Comparison of ENCODE assay signal across 1 cellular context in genomic region chr1:182777386-182777785, GRCh38.
TF ChIP-seq lines count a peak whose summit lies in the region.

No MANE protein-coding gene starts in this region.

TF ChIP-seq in GM12878, 131 proteins besides CTCF, POLR2A, EP300 and RAD21 (continued from another document):
- TF ChIP-seq, protein P1, sequence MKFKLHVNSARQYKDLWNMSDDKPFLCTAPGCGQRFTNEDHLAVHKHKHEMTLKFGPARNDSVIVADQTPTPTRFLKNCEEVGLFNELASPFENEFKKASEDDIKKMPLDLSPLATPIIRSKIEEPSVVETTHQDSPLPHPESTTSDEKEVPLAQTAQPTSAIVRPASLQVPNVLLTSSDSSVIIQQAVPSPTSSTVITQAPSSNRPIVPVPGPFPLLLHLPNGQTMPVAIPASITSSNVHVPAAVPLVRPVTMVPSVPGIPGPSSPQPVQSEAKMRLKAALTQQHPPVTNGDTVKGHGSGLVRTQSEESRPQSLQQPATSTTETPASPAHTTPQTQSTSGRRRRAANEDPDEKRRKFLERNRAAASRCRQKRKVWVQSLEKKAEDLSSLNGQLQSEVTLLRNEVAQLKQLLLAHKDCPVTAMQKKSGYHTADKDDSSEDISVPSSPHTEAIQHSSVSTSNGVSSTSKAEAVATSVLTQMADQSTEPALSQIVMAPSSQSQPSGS (IDR thresholded peaks at IDR 0.05; ENCODE audit: low read length) = no peak
TF ChIP-seq in GM12878: peak in this region for 2.
